In genomic region chr7:106306256-106306655, GRCh38 we compare ENCODE assay signal across 34 cellular contexts.
"Had no signal": no experiment of that assay in that cellular context is flagged by ENCODE, and none has a peak within 500 bp of the region (broad histone marks: within the 10 kb centered on the region; RNA-seq: fewer than 3 reads in every experiment).

No MANE protein-coding gene starts in this region.

- H3K4me2 ChIP-seq: KMS-11 had no signal

- H3K27ac ChIP-seq: KMS-11 had no signal

- H3K9ac ChIP-seq: KMS-11 had no signal

- H3K9me3 ChIP-seq: MG63 had no signal

- H3K36me3 ChIP-seq: MG63 had no signal

- H3K4me3 ChIP-seq: MG63 had no signal

- H3K27me3 ChIP-seq: MG63 had no signal

- DNase-seq: Kasumi-1, MG63, MM.1S, MV-4-11, NCI-H1048, NCI-H1092, NCI-H1092 treated with DMSO at 0.1 percent for 48 hours, NCI-H1105, NCI-H1105 treated with DMSO at 0.1 percent for 48 hours, NCI-H1417, NCI-H1417 treated with DMSO at 0.1 percent for 48 hours, NCI-H1436, NCI-H1436 treated with DMSO at 0.1 percent for 48 hours, NCI-H146, NCI-H1694, NCI-H1694 treated with DMSO at 0.1 percent for 48 hours, NCI-H187, NCI-H187 treated with DMSO at 0.1 percent for 48 hours, NCI-H1930, NCI-H2029, NCI-H2029 treated with DMSO at 0.1 percent for 48 hours, NCI-H2081, NCI-H2081 treated with DMSO at 0.1 percent for 48 hours, NCI-H2107, NCI-H2171, NCI-H2171 treated with DMSO at 0.1 percent for 48 hours, NCI-H2227 treated with DMSO at 0.1 percent for 48 hours, NCI-H226, NCI-H345, NCI-H446, NCI-H446 treated with DMSO at 0.1 percent for 48 hours, NCI-H510A, NCI-H510A treated with DMSO at 0.1 percent for 48 hours had no signal
